1 cellular context compared by ENCODE assay signal in the genomic region with DNA sequence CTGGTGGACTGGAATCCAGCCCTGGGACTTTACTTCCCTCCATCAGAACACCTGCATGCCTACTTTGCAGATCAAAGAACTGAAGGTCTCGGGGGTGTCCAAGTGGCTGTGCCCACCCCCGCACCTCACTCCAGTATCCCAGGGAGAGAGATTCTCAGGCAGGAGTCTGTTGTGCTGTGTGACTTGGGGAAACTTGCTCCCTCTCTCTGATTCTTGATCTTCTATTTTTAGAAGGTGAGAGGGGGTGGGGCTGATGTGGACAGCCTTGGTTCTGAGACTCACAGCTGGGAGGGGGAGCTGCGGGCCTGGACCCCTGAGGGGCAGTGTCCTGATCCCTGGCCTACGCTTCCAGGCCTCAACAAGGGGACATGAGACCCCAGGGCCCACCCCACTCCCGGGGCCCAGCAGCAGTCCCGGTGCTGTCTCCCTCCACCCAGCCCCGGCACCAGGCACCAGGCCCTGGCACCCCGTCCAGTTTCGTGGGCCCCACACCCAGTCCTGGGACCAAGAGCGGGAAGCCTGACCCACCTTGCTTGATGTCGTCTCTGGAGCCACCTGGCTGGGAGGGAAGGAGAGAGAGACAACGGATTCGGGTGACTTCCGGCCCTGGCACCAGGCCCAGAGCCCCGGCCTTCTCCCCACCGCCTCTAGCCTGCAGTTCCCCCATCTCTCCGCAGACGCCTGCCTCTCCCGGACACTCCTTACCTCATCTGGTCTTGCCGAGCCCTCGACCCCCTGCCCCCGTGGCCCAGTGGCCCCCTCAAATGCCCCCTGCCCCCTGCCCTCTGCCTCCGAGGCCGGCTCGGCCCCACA.
TF ChIP-seq lines count a peak whose summit lies in the region.

No MANE protein-coding gene starts in this region.

TF ChIP-seq in K562, 482 proteins besides CTCF, POLR2A, EP300 and RAD21 (continued from another document):
- TF ChIP-seq TOE1 (IDR thresholded peaks at IDR 0.05; ENCODE audit: borderline replicate concordance) (no peak), TOE1 (CRISPR knock-in tag; IDR thresholded peaks at IDR 0.05; ENCODE audit: borderline replicate concordance, low read depth) (no peak), HDAC1 (IDR thresholded peaks at IDR 0.05) (no peak), KDM1A (IDR thresholded peaks at IDR 0.05) (no peak), RAD51 (IDR thresholded peaks at IDR 0.05; ENCODE audit: borderline replicate concordance, low read depth) (no peak), DIDO1 (tag; IDR thresholded peaks at IDR 0.05; ENCODE audit: low read depth) (no peak), RBM25 (IDR thresholded peaks at IDR 0.05; ENCODE audit: low read depth, low read length, severe bottlenecking) (peak; percentile 61), RBM22 (IDR thresholded peaks at IDR 0.05; ENCODE audit: low read depth, low read length, poor library complexity, severe bottlenecking) (no peak), ZBTB7A (IDR thresholded peaks at IDR 0.05; ENCODE audit: borderline replicate concordance, control insufficient read depth, low read depth, low read length) (0 out of 2 replicates have a peak, but pooled peaks have one; percentile 12), NCOA2 (IDR thresholded peaks at IDR 0.05; ENCODE audit: partially characterized antibody in 2 of 2) (no peak), C11orf30 (IDR thresholded peaks at IDR 0.05; ENCODE audit: low read depth) (no peak), ZFPM2 (CRISPR knock-in tag; IDR thresholded peaks at IDR 0.05) (no peak), ETS2 (tag; IDR thresholded peaks at IDR 0.05; ENCODE audit: borderline replicate concordance, poor library complexity, severe bottlenecking) (no peak), ZNF79 (CRISPR knock-in tag; IDR thresholded peaks at IDR 0.05; ENCODE audit: low read depth) (no peak)
- TF ChIP-seq, protein P1, sequence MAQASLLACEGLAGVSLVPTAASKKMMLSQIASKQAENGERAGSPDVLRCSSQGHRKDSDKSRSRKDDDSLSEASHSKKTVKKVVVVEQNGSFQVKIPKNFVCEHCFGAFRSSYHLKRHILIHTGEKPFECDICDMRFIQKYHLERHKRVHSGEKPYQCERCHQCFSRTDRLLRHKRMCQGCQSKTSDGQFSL (CRISPR knock-in tag; IDR thresholded peaks at IDR 0.05): no peak
- TF ChIP-seq, protein P1 (tag; IDR thresholded peaks at IDR 0.05): no peak
- TF ChIP-seq, protein P2, sequence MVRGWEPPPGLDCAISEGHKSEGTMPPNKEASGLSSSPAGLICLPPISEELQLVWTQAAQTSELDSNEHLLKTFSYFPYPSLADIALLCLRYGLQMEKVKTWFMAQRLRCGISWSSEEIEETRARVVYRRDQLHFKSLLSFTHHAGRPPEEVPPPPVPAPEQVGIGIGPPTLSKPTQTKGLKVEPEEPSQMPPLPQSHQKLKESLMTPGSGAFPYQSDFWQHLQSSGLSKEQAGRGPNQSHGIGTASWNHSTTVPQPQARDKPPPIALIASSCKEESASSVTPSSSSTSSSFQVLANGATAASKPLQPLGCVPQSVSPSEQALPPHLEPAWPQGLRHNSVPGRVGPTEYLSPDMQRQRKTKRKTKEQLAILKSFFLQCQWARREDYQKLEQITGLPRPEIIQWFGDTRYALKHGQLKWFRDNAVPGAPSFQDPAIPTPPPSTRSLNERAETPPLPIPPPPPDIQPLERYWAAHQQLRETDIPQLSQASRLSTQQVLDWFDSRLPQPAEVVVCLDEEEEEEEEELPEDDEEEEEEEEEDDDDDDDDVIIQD (CRISPR knock-in tag; IDR thresholded peaks at IDR 0.05): no peak
- TF ChIP-seq, protein P3, sequence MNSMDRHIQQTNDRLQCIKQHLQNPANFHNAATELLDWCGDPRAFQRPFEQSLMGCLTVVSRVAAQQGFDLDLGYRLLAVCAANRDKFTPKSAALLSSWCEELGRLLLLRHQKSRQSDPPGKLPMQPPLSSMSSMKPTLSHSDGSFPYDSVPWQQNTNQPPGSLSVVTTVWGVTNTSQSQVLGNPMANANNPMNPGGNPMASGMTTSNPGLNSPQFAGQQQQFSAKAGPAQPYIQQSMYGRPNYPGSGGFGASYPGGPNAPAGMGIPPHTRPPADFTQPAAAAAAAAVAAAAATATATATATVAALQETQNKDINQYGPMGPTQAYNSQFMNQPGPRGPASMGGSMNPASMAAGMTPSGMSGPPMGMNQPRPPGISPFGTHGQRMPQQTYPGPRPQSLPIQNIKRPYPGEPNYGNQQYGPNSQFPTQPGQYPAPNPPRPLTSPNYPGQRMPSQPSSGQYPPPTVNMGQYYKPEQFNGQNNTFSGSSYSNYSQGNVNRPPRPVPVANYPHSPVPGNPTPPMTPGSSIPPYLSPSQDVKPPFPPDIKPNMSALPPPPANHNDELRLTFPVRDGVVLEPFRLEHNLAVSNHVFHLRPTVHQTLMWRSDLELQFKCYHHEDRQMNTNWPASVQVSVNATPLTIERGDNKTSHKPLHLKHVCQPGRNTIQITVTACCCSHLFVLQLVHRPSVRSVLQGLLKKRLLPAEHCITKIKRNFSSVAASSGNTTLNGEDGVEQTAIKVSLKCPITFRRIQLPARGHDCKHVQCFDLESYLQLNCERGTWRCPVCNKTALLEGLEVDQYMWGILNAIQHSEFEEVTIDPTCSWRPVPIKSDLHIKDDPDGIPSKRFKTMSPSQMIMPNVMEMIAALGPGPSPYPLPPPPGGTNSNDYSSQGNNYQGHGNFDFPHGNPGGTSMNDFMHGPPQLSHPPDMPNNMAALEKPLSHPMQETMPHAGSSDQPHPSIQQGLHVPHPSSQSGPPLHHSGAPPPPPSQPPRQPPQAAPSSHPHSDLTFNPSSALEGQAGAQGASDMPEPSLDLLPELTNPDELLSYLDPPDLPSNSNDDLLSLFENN (IDR thresholded peaks at IDR 0.05; ENCODE audit: low read depth in 2 of 2, low read length in 2 of 2): no peak
